In the genomic region with DNA sequence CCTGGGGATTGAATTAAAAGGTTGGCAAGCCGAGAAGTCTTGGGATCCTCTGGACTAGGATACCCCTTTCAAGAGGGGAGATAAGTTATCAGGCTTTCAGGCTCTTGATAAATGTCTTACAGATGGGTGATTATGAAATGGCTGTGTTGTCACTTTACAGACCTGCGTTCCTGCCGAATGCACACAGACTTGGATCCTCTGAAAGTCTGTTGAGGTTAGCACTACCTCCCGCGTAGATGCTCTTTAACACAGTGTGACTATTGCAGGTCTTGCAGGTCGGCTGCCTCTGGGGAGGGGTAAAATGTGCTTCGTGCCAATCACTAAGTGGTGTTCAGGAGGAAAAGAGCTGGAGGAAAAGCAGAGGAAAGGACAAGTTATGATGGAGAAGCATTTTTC, we compare ENCODE assay signal across 1 cellular context.
TF ChIP-seq lines count a peak whose summit lies in the region.

No MANE protein-coding gene starts in this region.

TF ChIP-seq in IMR-90, 13 proteins besides CTCF, POLR2A, EP300 and RAD21:
- TF ChIP-seq RCOR1 (IDR thresholded peaks at IDR 0.05; ENCODE audit: insufficient replicate concordance, low read length): no peak
- no peak for TF ChIP-seq NFE2L2 (IDR thresholded peaks at IDR 0.05; ENCODE audit: low read depth, low read length)
- no peak for TF ChIP-seq MAFK (IDR thresholded peaks at IDR 0.05; ENCODE audit: low read depth, low read length)
- TF ChIP-seq FOS (IDR thresholded peaks at IDR 0.05; ENCODE audit: low read depth, low read length): no peak
- TF ChIP-seq, protein P1, sequence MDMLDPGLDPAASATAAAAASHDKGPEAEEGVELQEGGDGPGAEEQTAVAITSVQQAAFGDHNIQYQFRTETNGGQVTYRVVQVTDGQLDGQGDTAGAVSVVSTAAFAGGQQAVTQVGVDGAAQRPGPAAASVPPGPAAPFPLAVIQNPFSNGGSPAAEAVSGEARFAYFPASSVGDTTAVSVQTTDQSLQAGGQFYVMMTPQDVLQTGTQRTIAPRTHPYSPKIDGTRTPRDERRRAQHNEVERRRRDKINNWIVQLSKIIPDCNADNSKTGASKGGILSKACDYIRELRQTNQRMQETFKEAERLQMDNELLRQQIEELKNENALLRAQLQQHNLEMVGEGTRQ (IDR thresholded peaks at IDR 0.05; ENCODE audit: low read depth, low read length): no peak
- TF ChIP-seq MXI1 (IDR thresholded peaks at IDR 0.05; ENCODE audit: borderline replicate concordance, low read depth, low read length): no peak
- no peak for TF ChIP-seq RFX5 (IDR thresholded peaks at IDR 0.05; ENCODE audit: low read depth, low read length)
